Comparison of ENCODE assay signal across 18 cellular contexts in the genomic region with DNA sequence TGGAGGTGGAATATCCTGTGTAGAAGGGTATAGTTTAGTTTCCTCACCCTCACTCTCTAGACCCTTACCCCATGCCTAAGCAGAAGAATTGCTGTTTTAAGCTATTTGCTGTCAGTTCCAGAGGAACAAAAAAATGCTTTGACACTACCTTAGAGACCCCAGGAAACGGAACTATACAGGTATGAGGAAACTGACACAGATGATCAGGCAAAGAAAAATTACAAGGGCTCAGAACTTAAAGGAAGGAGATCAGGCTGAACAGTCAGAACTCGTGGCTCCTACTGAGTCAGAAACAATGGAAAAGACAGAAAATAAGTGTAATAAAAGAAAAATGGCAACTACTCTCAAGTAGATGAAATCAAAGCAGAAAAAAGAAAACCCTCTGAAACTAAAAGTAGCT.
DNase-seq lines count a peak whose midpoint lies in the region; ATAC-seq and TF ChIP-seq lines count a peak whose summit lies in the region.
"Had no signal": no experiment of that assay in that cellular context is flagged by ENCODE, and none has a peak within 500 bp of the region (broad histone marks: within the 10 kb centered on the region; RNA-seq: fewer than 3 reads in every experiment).

No MANE protein-coding gene starts in this region.

- H3K9me3 ChIP-seq in OCI-LY3 (ENCODE audit: insufficient read depth, low read length) = no peaks in the 10 kb centered on the region
- H3K9me3 ChIP-seq: A549, HAP-1 had no signal

- H3K4me3 ChIP-seq in OCI-LY3 (ENCODE audit: low read length) = no peak overlapping the region
- H3K4me3 ChIP-seq: A549, BLaER1, HAP-1 had no signal

- H3K27me3 ChIP-seq in OCI-LY3 (ENCODE audit: low read depth, low read length) = no peaks in the 10 kb centered on the region
- H3K27me3 ChIP-seq: BLaER1 had no signal

- no peak overlapping the region for H2AFZ ChIP-seq in OCI-LY3 (ENCODE audit: low read depth, low read length)

- H3K9ac ChIP-seq in OCI-LY3 (ENCODE audit: low read length) = no peak overlapping the region
- H3K9ac ChIP-seq: BLaER1 had no signal

- peaks cover 4% of the 10 kb centered on the region for H3K4me1 Mint-ChIP-seq in activated naive CD8-positive, alpha-beta T cell treated with anti-CD3 and anti-CD28 coated beads, Interleukin-2, amount 50 U/mL, for 24 hours
- H3K4me1 Mint-ChIP-seq in activated naive CD8-positive, alpha-beta T cell treated with anti-CD3 and anti-CD28 coated beads for 36 hours = no peaks in the 10 kb centered on the region
- H3K4me1 Mint-ChIP-seq in memory B cell (peaks cover 55% of the 10 kb centered on the region), CD14-positive monocyte (no peaks in the 10 kb centered on the region)
- peaks cover 79% of the 10 kb centered on the region for H3K4me1 Mint-ChIP-seq in stimulated activated memory B cell treated with anti-CD40 and anti-IgM and Interleukin-4, amounts not matched to agents 10 μg/mL and 1 μg/mL and 100 μg/mL, for 72 hours

- H4K20me1 ChIP-seq in OCI-LY3 (ENCODE audit: insufficient read depth, low read length) = no peaks in the 10 kb centered on the region
- H4K20me1 ChIP-seq: BLaER1 had no signal

- H3K27me3 Mint-ChIP-seq in activated naive CD8-positive, alpha-beta T cell treated with anti-CD3 and anti-CD28 coated beads, Interleukin-2, amount 50 U/mL, for 24 hours = no peaks in the 10 kb centered on the region
- peaks cover 7% of the 10 kb centered on the region for H3K27me3 Mint-ChIP-seq in activated naive CD8-positive, alpha-beta T cell treated with anti-CD3 and anti-CD28 coated beads for 36 hours
- no peaks in the 10 kb centered on the region for H3K27me3 Mint-ChIP-seq in memory B cell
- no peaks in the 10 kb centered on the region for H3K27me3 Mint-ChIP-seq in stimulated activated memory B cell treated with anti-CD40 and anti-IgM and Interleukin-4, amounts not matched to agents 10 μg/mL and 1 μg/mL and 100 μg/mL, for 72 hours
- peaks cover 0 to 2% (median 0%) of the 10 kb centered on the region in 3 donors for H3K27me3 Mint-ChIP-seq in CD14-positive monocyte (ENCODE audit: low read depth in 3 of 3)

- intact Hi-C loops in CD14-positive monocyte (cut with micrococcal nuclease) = no loop called here

- no peaks in the 10 kb centered on the region for H3K9me3 Mint-ChIP-seq in activated naive CD8-positive, alpha-beta T cell treated with anti-CD3 and anti-CD28 coated beads, Interleukin-2, amount 50 U/mL, for 24 hours
- no peaks in the 10 kb centered on the region for H3K9me3 Mint-ChIP-seq in activated naive CD8-positive, alpha-beta T cell treated with anti-CD3 and anti-CD28 coated beads for 36 hours
- H3K9me3 Mint-ChIP-seq in memory B cell (peaks cover 1% of the 10 kb centered on the region), CD14-positive monocyte (no peaks in the 10 kb centered on the region)
- H3K9me3 Mint-ChIP-seq in stimulated activated memory B cell treated with anti-CD40 and anti-IgM and Interleukin-4, amounts not matched to agents 10 μg/mL and 1 μg/mL and 100 μg/mL, for 72 hours = peaks cover 6% of the 10 kb centered on the region
- H3K9me3 Mint-ChIP-seq: CD8-positive, alpha-beta T cell had no signal

- no peaks in the 10 kb centered on the region for H3K36me3 ChIP-seq in OCI-LY3 (replicated peaks; ENCODE audit: low read depth, low read length)
- H3K36me3 ChIP-seq: BLaER1, HAP-1 had no signal

- H3K79me2 ChIP-seq in OCI-LY3 (ENCODE audit: low read length) = no peaks in the 10 kb centered on the region

- H3K27ac Mint-ChIP-seq in activated naive CD8-positive, alpha-beta T cell treated with anti-CD3 and anti-CD28 coated beads, Interleukin-2, amount 50 U/mL, for 24 hours = peak overlapping the region; percentile 2
- H3K27ac Mint-ChIP-seq in activated naive CD8-positive, alpha-beta T cell treated with anti-CD3 and anti-CD28 coated beads for 36 hours = no peak overlapping the region
- H3K27ac Mint-ChIP-seq in memory B cell (peak overlapping the region; percentile 74), CD14-positive monocyte (no peak overlapping the region)
- peak overlapping the region; percentile 87 for H3K27ac Mint-ChIP-seq in stimulated activated memory B cell treated with anti-CD40 and anti-IgM and Interleukin-4, amounts not matched to agents 10 μg/mL and 1 μg/mL and 100 μg/mL, for 72 hours
- H3K27ac Mint-ChIP-seq: CD8-positive, alpha-beta T cell had no signal

- ATAC-seq in activated naive CD8-positive, alpha-beta T cell treated with anti-CD3 and anti-CD28 coated beads, Interleukin-2, amount 50 U/mL, for 24 hours = no peak
- ATAC-seq in memory B cell (ENCODE audit: low read depth) (peak; percentile 47), GM18873 (IDR thresholded peaks at IDR 0.05; ENCODE audit: low FRiP score, unreplicated experiment) (no peak), HG02759 (IDR thresholded peaks at IDR 0.05; ENCODE audit: unreplicated experiment) (no peak)
- peak; percentile 54 for ATAC-seq in stimulated activated memory B cell treated with anti-CD40 and anti-IgM and Interleukin-4, amounts not matched to agents 10 μg/mL and 1 μg/mL and 100 μg/mL, for 72 hours
- ATAC-seq: A549; CD8-positive, alpha-beta T cell; HepG2 had no signal

- TF ChIP-seq CTCF in OCI-LY3 (IDR thresholded peaks at IDR 0.05; ENCODE audit: low read depth, low read length) (no peak), CD14-positive monocyte (IDR thresholded peaks at IDR 0.05) (no peak)

- 0 out of 2 replicates have a peak overlapping the region, but pooled peaks have one; percentile 0 for H3K4me2 ChIP-seq in OCI-LY3 (ENCODE audit: low read length)
- H3K4me2 ChIP-seq: A549, BLaER1 had no signal

- H3K27ac ChIP-seq in OCI-LY3 (ENCODE audit: low read length) = no peak overlapping the region
- H3K27ac ChIP-seq: 22Rv1, A549, BLaER1 had no signal

- DNase-seq in activated naive CD8-positive, alpha-beta T cell treated with anti-CD3 and anti-CD28 coated beads, Interleukin-2, amount 50 U/mL, for 24 hours = no peak
- no peak for DNase-seq in activated naive CD8-positive, alpha-beta T cell treated with anti-CD3 and anti-CD28 coated beads for 36 hours
- DNase-seq in memory B cell (ENCODE audit: low spot score in 2 of 2) = no peak
- no peak for DNase-seq in CD14-positive monocyte (ENCODE audit: low spot score)
- DNase-seq: AML-193; Calu3; CD8-positive, alpha-beta T cell; DMS79 treated with DMSO at 0.1 percent for 48 hours; GF-D8 had no signal

- peaks cover 3% of the 10 kb centered on the region for H3K36me3 Mint-ChIP-seq in activated naive CD8-positive, alpha-beta T cell treated with anti-CD3 and anti-CD28 coated beads, Interleukin-2, amount 50 U/mL, for 24 hours (ENCODE audit: low read depth)
- H3K36me3 Mint-ChIP-seq in activated naive CD8-positive, alpha-beta T cell treated with anti-CD3 and anti-CD28 coated beads for 36 hours = no peaks in the 10 kb centered on the region
- H3K36me3 Mint-ChIP-seq in memory B cell (peaks cover 41% of the 10 kb centered on the region), CD14-positive monocyte (peaks cover 4 to 10% of the 10 kb centered on the region in 2 donors)
- peaks cover 50% of the 10 kb centered on the region for H3K36me3 Mint-ChIP-seq in stimulated activated memory B cell treated with anti-CD40 and anti-IgM and Interleukin-4, amounts not matched to agents 10 μg/mL and 1 μg/mL and 100 μg/mL, for 72 hours
- H3K36me3 Mint-ChIP-seq: CD8-positive, alpha-beta T cell had no signal

- H3K4me1 ChIP-seq in OCI-LY3 (ENCODE audit: low read length) = peaks cover 41% of the 10 kb centered on the region
- H3K4me1 ChIP-seq: A549, HAP-1 had no signal

- no peak overlapping the region for H3K4me3 Mint-ChIP-seq in activated naive CD8-positive, alpha-beta T cell treated with anti-CD3 and anti-CD28 coated beads, Interleukin-2, amount 50 U/mL, for 24 hours
- no peak overlapping the region for H3K4me3 Mint-ChIP-seq in activated naive CD8-positive, alpha-beta T cell treated with anti-CD3 and anti-CD28 coated beads for 36 hours
- H3K4me3 Mint-ChIP-seq in memory B cell (peak overlapping the region; percentile 58), CD14-positive monocyte (no peak overlapping the region)
- peak overlapping the region; percentile 25 for H3K4me3 Mint-ChIP-seq in stimulated activated memory B cell treated with anti-CD40 and anti-IgM and Interleukin-4, amounts not matched to agents 10 μg/mL and 1 μg/mL and 100 μg/mL, for 72 hours
- H3K4me3 Mint-ChIP-seq: CD8-positive, alpha-beta T cell had no signal

Comparison
In these comparisons a context has a peak if more than half of its experiments do, and no peak if none do; other contexts are left out.
1. H3K27ac Mint-ChIP-seq: peak in activated naive CD8-positive, alpha-beta T cell treated with anti-CD3 and anti-CD28 coated beads, Interleukin-2, amount 50 U/mL, for 24 hours (single experiment), memory B cell (single experiment) and stimulated activated memory B cell treated with anti-CD40 and anti-IgM and Interleukin-4, amounts not matched to agents 10 μg/mL and 1 μg/mL and 100 μg/mL, for 72 hours (single experiment); none in activated naive CD8-positive, alpha-beta T cell treated with anti-CD3 and anti-CD28 coated beads for 36 hours (single experiment) and CD14-positive monocyte (0 of 7).
2. ATAC-seq: peak in memory B cell (single experiment) and stimulated activated memory B cell treated with anti-CD40 and anti-IgM and Interleukin-4, amounts not matched to agents 10 μg/mL and 1 μg/mL and 100 μg/mL, for 72 hours (single experiment); none in activated naive CD8-positive, alpha-beta T cell treated with anti-CD3 and anti-CD28 coated beads, Interleukin-2, amount 50 U/mL, for 24 hours (single experiment), GM18873 (single experiment) and HG02759 (single experiment).
3. H3K4me3 Mint-ChIP-seq: peak in memory B cell (single experiment) and stimulated activated memory B cell treated with anti-CD40 and anti-IgM and Interleukin-4, amounts not matched to agents 10 μg/mL and 1 μg/mL and 100 μg/mL, for 72 hours (single experiment); none in activated naive CD8-positive, alpha-beta T cell treated with anti-CD3 and anti-CD28 coated beads, Interleukin-2, amount 50 U/mL, for 24 hours (single experiment), activated naive CD8-positive, alpha-beta T cell treated with anti-CD3 and anti-CD28 coated beads for 36 hours (single experiment) and CD14-positive monocyte (0 of 2).